ENCODE assay signal across 12 cellular contexts in the genomic region with DNA sequence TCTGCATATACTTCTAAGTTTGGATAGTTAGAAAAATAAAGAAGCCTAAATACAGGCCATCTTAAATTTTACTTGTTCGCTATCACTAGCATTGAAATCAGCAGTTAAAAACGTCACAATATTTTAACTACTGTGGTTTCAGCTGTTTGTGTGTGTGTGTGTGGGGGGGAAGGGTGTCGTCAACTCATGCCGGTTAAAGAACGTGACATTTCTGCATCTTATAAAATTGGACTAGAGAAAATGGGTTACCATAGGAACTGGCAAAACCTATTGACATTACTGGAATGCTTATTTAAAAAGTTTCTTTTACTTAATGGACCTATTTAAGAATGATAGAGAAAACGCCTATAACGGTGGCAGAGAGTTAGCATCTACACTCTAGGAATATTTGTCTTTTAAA. TPM values are rescaled to one million over a fixed set of nuclear protein-coding genes. Genes with fewer than 3 reads are reported as not detected.
DNase-seq lines count a peak whose midpoint lies in the region; ATAC-seq and TF ChIP-seq lines count a peak whose summit lies in the region.
"Had no signal": no experiment of that assay in that cellular context is flagged by ENCODE, and none has a peak within 500 bp of the region (broad histone marks: within the 10 kb centered on the region; RNA-seq: fewer than 3 reads in every experiment).

No MANE protein-coding gene starts in this region.

- POLR2A ChIA-PET in activated CD4-positive, alpha-beta memory T cell treated with anti-CD3 and anti-CD28 coated beads for 36 hours (lab: Charles Lee): no interaction called here
- POLR2A ChIA-PET in activated CD4-positive, alpha-beta memory T cell treated with anti-CD3 and anti-CD28 coated beads, Interleukin-2, amount 10 ng/mL, durations not matched to agents 7 days and 5 days (lab: Charles Lee): no interaction called here

- H4K20me1 ChIP-seq in OCI-LY1 (ENCODE audit: insufficient read depth, low read length): no peaks in the 10 kb centered on the region
- H4K20me1 ChIP-seq in smooth muscle cell (ENCODE audit: low read depth): no peaks in the 10 kb centered on the region

- H3F3A ChIP-seq in OCI-LY1 (ENCODE audit: insufficient read depth, low read length) (no peaks in the 10 kb centered on the region), smooth muscle cell (ENCODE audit: low read depth) (no peaks in the 10 kb centered on the region)

- H3K9me3 Mint-ChIP-seq in activated CD4-positive, alpha-beta memory T cell treated with anti-CD3 and anti-CD28 coated beads for 36 hours: no peaks in the 10 kb centered on the region
- no peaks in the 10 kb centered on the region for H3K9me3 Mint-ChIP-seq in activated CD4-positive, alpha-beta memory T cell treated with anti-CD3 and anti-CD28 coated beads, Interleukin-2, amount 10 ng/mL, durations not matched to agents 7 days and 5 days
- no peaks in the 10 kb centered on the region for H3K9me3 Mint-ChIP-seq in endodermal cell
- no peaks in the 10 kb centered on the region for H3K9me3 Mint-ChIP-seq in stimulated activated effector memory CD8-positive, alpha-beta T cell treated with anti-CD3 and anti-CD28 coated beads, Interleukin-12 subunit alpha, Interleukin-12 subunit beta, amount 100 ng/mL, for 72 hours

- no peaks in the 10 kb centered on the region for H3K9me2 ChIP-seq in OCI-LY1 (ENCODE audit: low read depth, low read length)

- H2AFZ ChIP-seq in OCI-LY1 (ENCODE audit: low read length): no peak overlapping the region
- no peak overlapping the region for H2AFZ ChIP-seq in smooth muscle cell (ENCODE audit: low read depth)

- H3K4me1 ChIP-seq in OCI-LY1 (ENCODE audit: insufficient read depth, low read length, severe bottlenecking): peaks cover 23% of the 10 kb centered on the region
- no peaks in the 10 kb centered on the region for H3K4me1 ChIP-seq in endodermal cell (ENCODE audit: control insufficient read depth, insufficient read depth, low read length)
- no peaks in the 10 kb centered on the region for H3K4me1 ChIP-seq in smooth muscle cell (ENCODE audit: low read depth)
- H3K4me1 ChIP-seq: psoas muscle had no signal

- no peaks in the 10 kb centered on the region for H3K36me3 ChIP-seq in OCI-LY1 (ENCODE audit: insufficient read depth, low read length)
- H3K36me3 ChIP-seq in endodermal cell (ENCODE audit: control insufficient read depth, insufficient read depth, low read length): no peaks in the 10 kb centered on the region
- no peaks in the 10 kb centered on the region for H3K36me3 ChIP-seq in smooth muscle cell (ENCODE audit: low read depth)

- H3K27me3 Mint-ChIP-seq in activated CD4-positive, alpha-beta memory T cell treated with anti-CD3 and anti-CD28 coated beads for 36 hours: no peaks in the 10 kb centered on the region
- H3K27me3 Mint-ChIP-seq in activated CD4-positive, alpha-beta memory T cell treated with anti-CD3 and anti-CD28 coated beads, Interleukin-2, amount 10 ng/mL, durations not matched to agents 7 days and 5 days: peaks cover 17% of the 10 kb centered on the region
- peaks cover 40% of the 10 kb centered on the region for H3K27me3 Mint-ChIP-seq in endodermal cell (ENCODE audit: insufficient read depth)

- H3K4me3 Mint-ChIP-seq in activated CD4-positive, alpha-beta memory T cell treated with anti-CD3 and anti-CD28 coated beads for 36 hours: peak overlapping the region; percentile 20
- no peak overlapping the region for H3K4me3 Mint-ChIP-seq in activated CD4-positive, alpha-beta memory T cell treated with anti-CD3 and anti-CD28 coated beads, Interleukin-2, amount 10 ng/mL, durations not matched to agents 7 days and 5 days
- peak overlapping the region; percentile 90 for H3K4me3 Mint-ChIP-seq in endodermal cell
- peak overlapping the region; percentile 73 for H3K4me3 Mint-ChIP-seq in stimulated activated effector memory CD8-positive, alpha-beta T cell treated with anti-CD3 and anti-CD28 coated beads, Interleukin-12 subunit alpha, Interleukin-12 subunit beta, amount 100 ng/mL, for 72 hours

- no peak overlapping the region for H3K27ac Mint-ChIP-seq in activated CD4-positive, alpha-beta memory T cell treated with anti-CD3 and anti-CD28 coated beads for 36 hours
- H3K27ac Mint-ChIP-seq in activated CD4-positive, alpha-beta memory T cell treated with anti-CD3 and anti-CD28 coated beads, Interleukin-2, amount 10 ng/mL, durations not matched to agents 7 days and 5 days: no peak overlapping the region
- no peak overlapping the region for H3K27ac Mint-ChIP-seq in endodermal cell
- no peak overlapping the region for H3K27ac Mint-ChIP-seq in stimulated activated effector memory CD8-positive, alpha-beta T cell treated with anti-CD3 and anti-CD28 coated beads, Interleukin-12 subunit alpha, Interleukin-12 subunit beta, amount 100 ng/mL, for 72 hours

- no peaks in the 10 kb centered on the region for H3K9me3 ChIP-seq in OCI-LY1 (ENCODE audit: low read length)
- H3K9me3 ChIP-seq in endodermal cell (ENCODE audit: control insufficient read depth, low read length): no peaks in the 10 kb centered on the region
- H3K9me3 ChIP-seq in smooth muscle cell (replicated peaks; ENCODE audit: low read depth): no peaks in the 10 kb centered on the region
- H3K9me3 ChIP-seq: psoas muscle had no signal

- H3K4me3 ChIP-seq in OCI-LY1 (ENCODE audit: low read depth, low read length, poor library complexity, severe bottlenecking): peak overlapping the region; percentile 84
- no peak overlapping the region for H3K4me3 ChIP-seq in endodermal cell (ENCODE audit: low read length)
- no peak overlapping the region for H3K4me3 ChIP-seq in smooth muscle cell

- peaks cover 15% of the 10 kb centered on the region for H3K4me1 Mint-ChIP-seq in activated CD4-positive, alpha-beta memory T cell treated with anti-CD3 and anti-CD28 coated beads for 36 hours (ENCODE audit: low read depth)
- peaks cover 20% of the 10 kb centered on the region for H3K4me1 Mint-ChIP-seq in activated CD4-positive, alpha-beta memory T cell treated with anti-CD3 and anti-CD28 coated beads, Interleukin-2, amount 10 ng/mL, durations not matched to agents 7 days and 5 days
- H3K4me1 Mint-ChIP-seq in endodermal cell: peaks cover 13% of the 10 kb centered on the region
- H3K4me1 Mint-ChIP-seq in stimulated activated effector memory CD8-positive, alpha-beta T cell treated with anti-CD3 and anti-CD28 coated beads, Interleukin-12 subunit alpha, Interleukin-12 subunit beta, amount 100 ng/mL, for 72 hours: no peaks in the 10 kb centered on the region

- no peaks in the 10 kb centered on the region for H3K27me3 ChIP-seq in OCI-LY1 (ENCODE audit: insufficient read depth, low read length)
- peaks cover 11% of the 10 kb centered on the region for H3K27me3 ChIP-seq in endodermal cell (ENCODE audit: control insufficient read depth, insufficient read depth, low read length, poor library complexity, severe bottlenecking)
- peaks cover 36% of the 10 kb centered on the region for H3K27me3 ChIP-seq in smooth muscle cell (ENCODE audit: low read depth)

- DNase-seq in activated CD4-positive, alpha-beta memory T cell treated with anti-CD3 and anti-CD28 coated beads for 36 hours: no peak
- DNase-seq in activated CD4-positive, alpha-beta memory T cell treated with anti-CD3 and anti-CD28 coated beads, Interleukin-2, amount 10 ng/mL, durations not matched to agents 7 days and 5 days: no peak
- DNase-seq in endodermal cell (no peak), smooth muscle cell (lab: John Stamatoyannopoulos, UW; ENCODE audit: unreplicated experiment) (no peak)
- DNase-seq in stimulated activated effector memory CD8-positive, alpha-beta T cell treated with anti-CD3 and anti-CD28 coated beads, Interleukin-12 subunit alpha, Interleukin-12 subunit beta, amount 100 ng/mL, for 72 hours (ENCODE audit: low spot score in 2 of 2): no peak
- DNase-seq in NK-92 treated with Interleukin-12 subunit alpha and Interleukin-12 subunit beta, amount 100 ng/mL, for 24 hours (lab: John Stamatoyannopoulos, UW): no peak
- DNase-seq in stimulated activated CD8-positive, alpha-beta memory T cell treated with anti-CD3 and anti-CD28 coated beads, Interleukin-4, amount 100 ng/mL, for 48 hours: no peak
- DNase-seq: psoas muscle, SIG-M5 had no signal

- 0 out of 2 replicates have a peak, but pooled peaks cover 4% of the 10 kb centered on the region for H3K79me2 ChIP-seq in OCI-LY1 (ENCODE audit: insufficient read depth, low read length)
- H3K79me2 ChIP-seq in smooth muscle cell (ENCODE audit: low read depth): no peaks in the 10 kb centered on the region

- TF ChIP-seq CTCF in OCI-LY1 (IDR thresholded peaks at IDR 0.05; ENCODE audit: low read length): no peak
- TF ChIP-seq CTCF in endodermal cell (conservative IDR thresholded peaks at IDR 0.05): no peak
- no peak for TF ChIP-seq CTCF in smooth muscle cell (IDR thresholded peaks at IDR 0.05; ENCODE audit: borderline replicate concordance, insufficient read depth, poor library complexity, severe bottlenecking)

- H3K36me3 Mint-ChIP-seq in activated CD4-positive, alpha-beta memory T cell treated with anti-CD3 and anti-CD28 coated beads for 36 hours: no peaks in the 10 kb centered on the region
- H3K36me3 Mint-ChIP-seq in activated CD4-positive, alpha-beta memory T cell treated with anti-CD3 and anti-CD28 coated beads, Interleukin-2, amount 10 ng/mL, durations not matched to agents 7 days and 5 days (ENCODE audit: low read depth): no peaks in the 10 kb centered on the region
- H3K36me3 Mint-ChIP-seq in endodermal cell (ENCODE audit: low read depth): no peaks in the 10 kb centered on the region
- no peaks in the 10 kb centered on the region for H3K36me3 Mint-ChIP-seq in stimulated activated effector memory CD8-positive, alpha-beta T cell treated with anti-CD3 and anti-CD28 coated beads, Interleukin-12 subunit alpha, Interleukin-12 subunit beta, amount 100 ng/mL, for 72 hours

- peak overlapping the region; percentile 75 for H3K4me2 ChIP-seq in OCI-LY1 (ENCODE audit: low read length)
- H3K4me2 ChIP-seq in smooth muscle cell: no peak overlapping the region

- ATAC-seq in stimulated activated effector memory CD8-positive, alpha-beta T cell treated with anti-CD3 and anti-CD28 coated beads, Interleukin-12 subunit alpha, Interleukin-12 subunit beta, amount 100 ng/mL, for 72 hours: no peak
- ATAC-seq: HCT116 had no signal

- CTCF ChIA-PET in activated CD4-positive, alpha-beta memory T cell treated with anti-CD3 and anti-CD28 coated beads for 36 hours (lab: Charles Lee): no interaction called here
- CTCF ChIA-PET in activated CD4-positive, alpha-beta memory T cell treated with anti-CD3 and anti-CD28 coated beads, Interleukin-2, amount 10 ng/mL, durations not matched to agents 7 days and 5 days (lab: Charles Lee): interaction anchor here (1.7 kb wide), 1 partner anchor 107 kb away, joined by 4 read pairs; no protein-coding TSS in a partner anchor

- 77% methylated on average over 7 of the region's 7 CpGs; no CpG with 5 or more reads in 1 of the 2 experiments for WGBS in endodermal cell (ENCODE audit: insufficient coverage in 1 of 2, insufficient read length in 1 of 2), 2 experiments
- 78% methylated on average over 7 of the region's 7 CpGs for WGBS in smooth muscle cell (ENCODE audit: low lambda C conversion rate)

- peak overlapping the region; percentile 79 for H3K9ac ChIP-seq in OCI-LY1 (ENCODE audit: low read length)
- no peak overlapping the region for H3K9ac ChIP-seq in endodermal cell (ENCODE audit: extremely low read depth, low read length, poor library complexity, severe bottlenecking)
- H3K9ac ChIP-seq in smooth muscle cell (ENCODE audit: low read depth): no peak overlapping the region

- intact Hi-C loops in activated CD4-positive, alpha-beta memory T cell treated with anti-CD3 and anti-CD28 coated beads for 36 hours (cut with micrococcal nuclease): loop anchor here (5.0 to 10.0 kb wide), 2 partner anchors 64 to 778 kb away; no protein-coding TSS in a partner anchor

- H3K27ac ChIP-seq in OCI-LY1 (ENCODE audit: low read depth, low read length, poor library complexity, severe bottlenecking) (no peak overlapping the region), endodermal cell (ENCODE audit: low read depth, low read length) (no peak overlapping the region), smooth muscle cell (ENCODE audit: low read depth) (no peak overlapping the region)
- H3K27ac ChIP-seq: psoas muscle had no signal

RNA-seq across cellular contexts. Expression of a gene that starts 1.2 kb away (rescaled TPM):
- 1 to 10 TPM; 3.6 to 3.7 TPM for total RNA-seq in activated CD4-positive, alpha-beta memory T cell treated with anti-CD3 and anti-CD28 coated beads for 36 hours
- 1 to 10 TPM; 2.9 to 3.8 TPM for total RNA-seq in activated CD4-positive, alpha-beta memory T cell treated with anti-CD3 and anti-CD28 coated beads, Interleukin-2, amount 10 ng/mL, durations not matched to agents 7 days and 5 days
- total RNA-seq in endodermal cell (10 to 100 TPM; 16.9 to 28.7 TPM), smooth muscle cell (1.1 and 1.9 TPM in 2 replicates)
- polyA plus RNA-seq in endodermal cell (2013, experiment 1 of 2): 9.2 TPM
- 10.1 TPM for polyA plus RNA-seq in endodermal cell (2013, experiment 2 of 2)
- 1.2 TPM in 1 of 2 replicates, not detected in the other for polyA plus RNA-seq in smooth muscle cell
- total RNA-seq: lung microvascular endothelial cell had no signal
